In genomic region chr14:95157987-95158712, GRCh38 we compare ENCODE assay signal across 1 cellular context.
TF ChIP-seq lines count a peak whose summit lies in the region.

No MANE protein-coding gene starts in this region.

TF ChIP-seq in H1, 55 proteins besides CTCF, POLR2A, EP300 and RAD21 (continued from another document):
- TF ChIP-seq TAF7 (optimal IDR thresholded peaks at IDR 0.05; ENCODE audit: borderline replicate concordance, low read depth, low read length) (peak; percentile 68), RXRA (IDR thresholded peaks at IDR 0.05; ENCODE audit: insufficient read depth, low read depth, low read length) (no peak), GTF2F1 (IDR thresholded peaks at IDR 0.05; ENCODE audit: borderline replicate concordance, low read depth, low read length) (no peak)
